In genomic region chr7:79452032-79452494, GRCh38 we compare ENCODE assay signal across 1 cellular context.
A peak's percentile ranks its signal among the peaks of the same experiment; 100 is the strongest.
TF ChIP-seq lines count a peak whose summit lies in the region.

No MANE protein-coding gene starts in this region.

TF ChIP-seq in HepG2, 621 proteins besides CTCF, POLR2A, EP300 and RAD21 (continued from another document and continues in another):
- peak; percentile 70; the same call in 1 of the 2 replicates for TF ChIP-seq ARID4A (CRISPR knock-in tag; IDR thresholded peaks at IDR 0.05; ENCODE audit: borderline replicate concordance)
- no peak for TF ChIP-seq ZUFSP (CRISPR knock-in tag; IDR thresholded peaks at IDR 0.05; ENCODE audit: borderline replicate concordance)
- peak; percentile 94; the same call in 1 of the 2 replicates for TF ChIP-seq NCOR1 (IDR thresholded peaks at IDR 0.05; ENCODE audit: borderline replicate concordance, low read length)
- TF ChIP-seq ZNF34 (CRISPR knock-in tag; IDR thresholded peaks at IDR 0.05; ENCODE audit: borderline replicate concordance), result no peak
- no peak for TF ChIP-seq ZNF781 (CRISPR knock-in tag; IDR thresholded peaks at IDR 0.05; ENCODE audit: borderline replicate concordance, not compliant biosample characterization)
- no peak for TF ChIP-seq DMTF1 (CRISPR knock-in tag; IDR thresholded peaks at IDR 0.05)
- TF ChIP-seq ZNF670 (CRISPR knock-in tag; IDR thresholded peaks at IDR 0.05; ENCODE audit: borderline replicate concordance), result 0 out of 2 replicates have a peak, but pooled peaks have one; percentile 47
- TF ChIP-seq ZNF264 (CRISPR knock-in tag; IDR thresholded peaks at IDR 0.05), result no peak
- peak; percentile 59 for TF ChIP-seq HNF1B (CRISPR knock-in tag; IDR thresholded peaks at IDR 0.05)
- TF ChIP-seq ZBTB21 (CRISPR knock-in tag; IDR thresholded peaks at IDR 0.05), result no peak
- TF ChIP-seq REL (CRISPR knock-in tag; conservative IDR thresholded peaks at IDR 0.05), result no peak
- no peak for TF ChIP-seq ZNF333 (CRISPR knock-in tag; IDR thresholded peaks at IDR 0.05; ENCODE audit: borderline replicate concordance)
- TF ChIP-seq FOXJ3 (CRISPR knock-in tag; IDR thresholded peaks at IDR 0.05; ENCODE audit: borderline replicate concordance), result no peak
- no peak for TF ChIP-seq KDM1A (CRISPR knock-in tag; IDR thresholded peaks at IDR 0.05)
- TF ChIP-seq FOXA1 (IDR thresholded peaks at IDR 0.05), result no peak
- 0 out of 2 replicates have a peak, but pooled peaks have one; percentile 4 for TF ChIP-seq FOXA1 (CRISPR knock-in tag; IDR thresholded peaks at IDR 0.05)
- no peak; the same call in 1 of the 2 replicates for TF ChIP-seq SAFB2 (CRISPR knock-in tag; IDR thresholded peaks at IDR 0.05; ENCODE audit: borderline replicate concordance, low read depth)
- peak; percentile 89 for TF ChIP-seq TCF7 (IDR thresholded peaks at IDR 0.05; ENCODE audit: low read depth)
- TF ChIP-seq ZNF580 (CRISPR knock-in tag; IDR thresholded peaks at IDR 0.05; ENCODE audit: borderline replicate concordance, low read depth), result no peak; the same call in 1 of the 2 replicates
- peak; percentile 44; the same call in 1 of the 2 replicates for TF ChIP-seq SALL2 (CRISPR knock-in tag; IDR thresholded peaks at IDR 0.05)
- no peak for TF ChIP-seq RNF219 (CRISPR knock-in tag; IDR thresholded peaks at IDR 0.05)
- peak; percentile 88 for TF ChIP-seq HIVEP1 (CRISPR knock-in tag; IDR thresholded peaks at IDR 0.05)
- TF ChIP-seq ZNF33A (CRISPR knock-in tag; IDR thresholded peaks at IDR 0.05; ENCODE audit: borderline replicate concordance), result no peak
- TF ChIP-seq NFIC (IDR thresholded peaks at IDR 0.05; ENCODE audit: low read length), result no peak
- TF ChIP-seq ZFP37 (CRISPR knock-in tag; IDR thresholded peaks at IDR 0.05; ENCODE audit: borderline replicate concordance), result no peak
- TF ChIP-seq E2F1 (CRISPR knock-in tag; IDR thresholded peaks at IDR 0.05), result no peak
- TF ChIP-seq ATF7 (IDR thresholded peaks at IDR 0.05), result no peak
- TF ChIP-seq ATF7 (CRISPR knock-in tag; IDR thresholded peaks at IDR 0.05), result no peak
- peak; percentile 61; the same call in 1 of the 2 replicates for TF ChIP-seq BORCS8-MEF2B (CRISPR knock-in tag; IDR thresholded peaks at IDR 0.05)
- TF ChIP-seq ZNF546 (CRISPR knock-in tag; conservative IDR thresholded peaks at IDR 0.05), result no peak
- peak; percentile 51; the same call in 1 of the 2 replicates for TF ChIP-seq ZNF747 (CRISPR knock-in tag; IDR thresholded peaks at IDR 0.05; ENCODE audit: borderline replicate concordance)
- peak; percentile 85 for TF ChIP-seq MAZ (IDR thresholded peaks at IDR 0.05; ENCODE audit: borderline replicate concordance, low read depth, low read length)
- TF ChIP-seq MAZ (CRISPR knock-in tag; IDR thresholded peaks at IDR 0.05; ENCODE audit: low read depth), result peak; percentile 52
- TF ChIP-seq ZSCAN12 (CRISPR knock-in tag; IDR thresholded peaks at IDR 0.05), result no peak
- 0 out of 2 replicates have a peak, but pooled peaks have one; percentile 48 for TF ChIP-seq CSRNP1 (CRISPR knock-in tag; IDR thresholded peaks at IDR 0.05)
- no peak for TF ChIP-seq GPBP1L1 (CRISPR knock-in tag; IDR thresholded peaks at IDR 0.05)
- peak; percentile 30; the same call in 1 of the 2 replicates for TF ChIP-seq ZNF790 (CRISPR knock-in tag; IDR thresholded peaks at IDR 0.05; ENCODE audit: borderline replicate concordance)
- no peak for TF ChIP-seq THAP11 (CRISPR knock-in tag; IDR thresholded peaks at IDR 0.05)
- no peak for TF ChIP-seq PLSCR1 (CRISPR knock-in tag; IDR thresholded peaks at IDR 0.05; ENCODE audit: borderline replicate concordance)
- TF ChIP-seq ZBTB2 (CRISPR knock-in tag; IDR thresholded peaks at IDR 0.05; ENCODE audit: low read depth), result peak; percentile 19; the same call in 1 of the 2 replicates
- peak; percentile 88; the same call in 1 of the 2 replicates for TF ChIP-seq ZNF430 (CRISPR knock-in tag; IDR thresholded peaks at IDR 0.05)
- peak; percentile 30 for TF ChIP-seq POLR2AphosphoS5 (IDR thresholded peaks at IDR 0.05; ENCODE audit: low read depth, low read length)
- peak; percentile 63; the same call in 1 of the 2 replicates for TF ChIP-seq POLR2G (IDR thresholded peaks at IDR 0.05; ENCODE audit: low read depth, low read length)
- no peak for TF ChIP-seq ZNF24 (IDR thresholded peaks at IDR 0.05)
- no peak for TF ChIP-seq HHEX (CRISPR knock-in tag; IDR thresholded peaks at IDR 0.05)
